ENCODE assay signal across 2 cellular contexts in the genomic region with DNA sequence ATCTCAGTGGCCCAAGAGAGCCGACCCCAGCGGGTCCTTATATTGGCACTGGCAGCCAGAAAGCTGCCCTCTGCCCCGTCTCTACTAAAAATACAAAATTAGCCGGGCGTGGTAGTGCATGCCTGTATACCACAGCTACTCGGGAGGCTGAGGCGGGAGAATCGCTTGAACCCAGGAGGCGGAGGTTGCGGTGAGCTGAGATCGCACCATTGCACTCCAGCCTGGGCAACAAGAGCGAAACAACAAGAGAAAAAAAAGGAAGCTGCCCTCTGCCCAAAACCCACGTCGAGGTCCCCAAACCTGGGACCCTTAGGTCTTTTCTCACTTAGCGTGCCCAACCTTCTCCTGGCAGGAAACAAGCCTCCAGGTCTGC. TPM values are rescaled to one million over a fixed set of nuclear protein-coding genes. Genes with fewer than 3 reads are reported as not detected.
A peak's percentile ranks its signal among the peaks of the same experiment; 100 is the strongest.
DNase-seq lines count a peak whose midpoint lies in the region; ATAC-seq and TF ChIP-seq lines count a peak whose summit lies in the region.
"Not testable (repeated sequence)": the region's sequence is repeated elsewhere in the genome, so short reads cannot be mapped to it uniquely, and the experiment has no call there.

No MANE protein-coding gene starts in this region.

- peak overlapping the region; percentile 68 to 96 (median 90) for H3K4me3 ChIP-seq in spleen

- WGBS in spleen, 5 donors, result 43 to 57% (median 52%) methylated on average over 13 to 15 of the region's 15 CpGs

- not testable (repeated sequence) for ATAC-seq in activated naive CD8-positive, alpha-beta T cell treated with anti-CD3 and anti-CD28 coated beads, Interleukin-2, amount 50 U/mL, for 24 hours

- not testable (repeated sequence) for H3K9me3 ChIP-seq in spleen

- peaks cover 46% of the 10 kb centered on the region for H3K4me1 Mint-ChIP-seq in activated naive CD8-positive, alpha-beta T cell treated with anti-CD3 and anti-CD28 coated beads, Interleukin-2, amount 50 U/mL, for 24 hours

- not testable (repeated sequence) for TF ChIP-seq POLR2A in spleen (IDR thresholded peaks at IDR 0.05)

- H3K4me1 ChIP-seq in spleen, result peaks cover 17 to 62% (median 32%) of the 10 kb centered on the region in 6 donors

- intact Hi-C loops in spleen (cut with DNase I; ENCODE audit: low total_unique reads), result not testable (repeated sequence)

- not testable (repeated sequence) for H3K9me3 Mint-ChIP-seq in activated naive CD8-positive, alpha-beta T cell treated with anti-CD3 and anti-CD28 coated beads, Interleukin-2, amount 50 U/mL, for 24 hours

- not testable (repeated sequence) for H3K27me3 Mint-ChIP-seq in activated naive CD8-positive, alpha-beta T cell treated with anti-CD3 and anti-CD28 coated beads, Interleukin-2, amount 50 U/mL, for 24 hours

- not testable (repeated sequence) for H3K27me3 ChIP-seq in spleen (replicated peaks in 1 of 7)

- H3K36me3 Mint-ChIP-seq in activated naive CD8-positive, alpha-beta T cell treated with anti-CD3 and anti-CD28 coated beads, Interleukin-2, amount 50 U/mL, for 24 hours (ENCODE audit: low read depth), result peaks cover 31% of the 10 kb centered on the region

- peak overlapping the region; percentile 94 for H3K4me3 Mint-ChIP-seq in activated naive CD8-positive, alpha-beta T cell treated with anti-CD3 and anti-CD28 coated beads, Interleukin-2, amount 50 U/mL, for 24 hours

- not testable (repeated sequence) for TF ChIP-seq CTCF in spleen (IDR thresholded peaks at IDR 0.05 in 8 of 11, conservative IDR thresholded peaks at IDR 0.05 in 3 of 11)

- H3K36me3 ChIP-seq in spleen, result peaks cover 0 to 46% (median 29%) of the 10 kb centered on the region in 6 donors

- not testable (repeated sequence) for DNase-seq in activated naive CD8-positive, alpha-beta T cell treated with anti-CD3 and anti-CD28 coated beads, Interleukin-2, amount 50 U/mL, for 24 hours; spleen

- H3K27ac Mint-ChIP-seq in activated naive CD8-positive, alpha-beta T cell treated with anti-CD3 and anti-CD28 coated beads, Interleukin-2, amount 50 U/mL, for 24 hours, result peak overlapping the region; percentile 96

- H3K27ac ChIP-seq in spleen, result peak overlapping the region; percentile 73 to 96 (median 92)

RNA-seq across cellular contexts. Expression of a gene that starts 0.9 kb away (rescaled TPM):
- 100 to 1,000 TPM; 194 to 247 (median 231) TPM for total RNA-seq in spleen
- polyA plus RNA-seq in spleen, result 100 to 1,000 TPM; 162 to 182 (median 178) TPM

RNA-seq across cellular contexts. Expression of a gene that starts 20.6 kb away (rescaled TPM):
- 1 to 10 TPM in 4 of 7 donors, under 1 TPM in 3; 0.60 to 2.0 (median 1.2) TPM for total RNA-seq in spleen
- polyA plus RNA-seq in spleen, result 1 to 10 TPM in 1 of 3 donors, under 1 TPM in 2; 0.52 to 2.3 (median 0.70) TPM

RNA-seq across cellular contexts. Expression of a gene that starts 24.0 kb away (rescaled TPM):
- 10 to 100 TPM; 32.7 to 51.0 (median 43.8) TPM for total RNA-seq in spleen
- 10 to 100 TPM in 2 of 3 donors, 1 to 10 TPM in 1; 9.9 to 14.5 (median 12.2) TPM for polyA plus RNA-seq in spleen

RNA-seq across cellular contexts. Expression of a gene that starts 42.3 kb away (rescaled TPM):
- not detected for total RNA-seq in spleen
- not detected for polyA plus RNA-seq in spleen

RNA-seq across cellular contexts. Expression of a gene that starts 51.7 kb away (rescaled TPM):
- under 1 TPM in 4 of 7 donors, not detected in 3; 0.07 to 0.54 (median 0.26) TPM for total RNA-seq in spleen
- under 1 TPM; 0.06 to 0.08 (median 0.07) TPM for polyA plus RNA-seq in spleen
